ENCODE assay signal across 13 cellular contexts in the genomic region with DNA sequence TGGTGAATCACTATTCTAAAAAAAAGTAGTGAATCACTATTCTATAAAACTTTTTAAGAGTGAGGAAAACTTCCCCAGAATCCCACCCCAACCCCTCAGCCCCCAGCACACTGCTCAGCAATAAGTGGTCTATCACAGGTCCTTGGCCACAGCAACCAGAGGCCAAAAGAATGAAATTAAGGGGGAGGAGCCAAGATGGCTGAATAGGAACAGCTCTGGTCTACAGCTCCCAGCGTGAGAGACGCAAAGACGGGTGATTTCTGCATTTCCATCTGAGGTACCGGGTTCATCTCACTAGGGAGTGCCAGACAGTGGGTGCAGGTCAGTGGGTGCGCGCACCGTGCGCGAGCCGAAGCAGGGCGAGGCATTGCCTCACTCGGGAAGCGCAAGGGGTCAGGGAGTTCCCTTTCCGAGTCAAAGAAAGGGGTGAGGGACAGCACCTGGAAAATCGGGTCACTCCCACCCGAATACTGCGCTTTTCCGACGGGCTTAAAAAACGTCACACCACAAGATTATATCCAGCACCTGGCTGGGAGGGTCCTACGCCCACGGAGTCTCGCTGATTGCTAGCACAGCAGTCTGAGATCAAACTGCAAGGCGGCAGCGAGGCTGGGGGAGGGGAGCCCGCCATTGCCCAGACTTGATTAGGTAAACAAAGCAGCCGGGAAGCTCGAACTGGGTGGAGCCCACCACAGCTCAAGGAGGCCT. TPM values are rescaled to one million over a fixed set of nuclear protein-coding genes. Genes with fewer than 3 reads are reported as not detected.
DNase-seq lines count a peak whose midpoint lies in the region; ATAC-seq and TF ChIP-seq lines count a peak whose summit lies in the region.
"Not testable (repeated sequence)": the region's sequence is repeated elsewhere in the genome, so short reads cannot be mapped to it uniquely, and the experiment has no call there.
"Had no signal": no experiment of that assay in that cellular context is flagged by ENCODE, and none has a peak within 500 bp of the region (broad histone marks: within the 10 kb centered on the region; RNA-seq: fewer than 3 reads in every experiment).

No MANE protein-coding gene starts in this region.

- not testable (repeated sequence) for H3K4me1 Mint-ChIP-seq in Caco-2 (ENCODE audit: low read depth, unreplicated experiment); GM23338; endodermal cell; neural crest cell

- peak; percentile 33; the same call in 1 of the 3 replicates for ATAC-seq in GM23338

- H3K4me2 ChIP-seq in GM23338 (peak overlapping the region; percentile 69), smooth muscle cell (peak overlapping the region; percentile 77)

- CTCF ChIA-PET in Caco-2 (lab: Charles Lee) = not testable (repeated sequence)

- POLR2A ChIA-PET in Caco-2 (lab: Charles Lee) = not testable (repeated sequence)

- WGBS in endodermal cell (ENCODE audit: insufficient coverage in 1 of 2, insufficient read length in 1 of 2), 2 experiments = 58% methylated on average over 23 of the region's 28 CpGs; no CpG with 5 or more reads in 1 of the 2 experiments
- WGBS in smooth muscle cell (ENCODE audit: low lambda C conversion rate) = 39% methylated on average over 21 of the region's 28 CpGs

- BruUV-seq in Caco-2 (replicated peaks; lab: Mats Ljungman, UMichigan) = not testable (repeated sequence)

- not testable (repeated sequence) for H3K36me3 ChIP-seq in Caco-2 (ENCODE audit: control insufficient read depth, insufficient read depth, low read length); GM23338 (ENCODE audit: insufficient read depth); HUES6 (ENCODE audit: control insufficient read depth, insufficient read depth, low read length); SJCRH30; endodermal cell (ENCODE audit: control insufficient read depth, insufficient read depth, low read length); iPS-18a (ENCODE audit: control insufficient read depth, low read depth, low read length); smooth muscle cell (ENCODE audit: low read depth)

- not testable (repeated sequence) for H3K9me2 ChIP-seq in GM23338 (ENCODE audit: insufficient read depth)

- H3K4me3 ChIP-seq in Caco-2 (ENCODE audit: low read depth, low read length) = not testable (repeated sequence)
- peak overlapping the region; percentile 50 for H3K4me3 ChIP-seq in GM23338
- peak overlapping the region; percentile 57 for H3K4me3 ChIP-seq in HUES6 (ENCODE audit: low read depth, low read length)
- peak overlapping the region; percentile 39 for H3K4me3 ChIP-seq in SJCRH30
- peak overlapping the region; percentile 23 for H3K4me3 ChIP-seq in endodermal cell (ENCODE audit: low read length)
- peak overlapping the region; percentile 47 for H3K4me3 ChIP-seq in iPS-18a (ENCODE audit: low read length)
- peak overlapping the region; percentile 35 for H3K4me3 ChIP-seq in smooth muscle cell

- H3K9me3 Mint-ChIP-seq in Caco-2 (ENCODE audit: unreplicated experiment); neural crest cell: not testable (repeated sequence)
- H3K9me3 Mint-ChIP-seq in GM23338 (peaks cover 22% of the 10 kb centered on the region), endodermal cell (peaks cover 22% of the 10 kb centered on the region)

- not testable (repeated sequence) for H3K36me3 Mint-ChIP-seq in Caco-2 (ENCODE audit: insufficient read depth, unreplicated experiment); endodermal cell (ENCODE audit: low read depth); neural crest cell (ENCODE audit: low read depth)
- H3K36me3 Mint-ChIP-seq in GM23338 (ENCODE audit: low read depth) = peaks cover 14% of the 10 kb centered on the region

- H3K4me1 ChIP-seq in Caco-2; GM23338 (ENCODE audit: insufficient read depth); HUES6 (ENCODE audit: control insufficient read depth, insufficient read depth, low read length); SJCRH30; endodermal cell (ENCODE audit: control insufficient read depth, insufficient read depth, low read length); iPS-18a (ENCODE audit: control insufficient read depth, low read depth, low read length); smooth muscle cell (ENCODE audit: low read depth): not testable (repeated sequence)

- not testable (repeated sequence) for H3K27ac Mint-ChIP-seq in Caco-2 (ENCODE audit: unreplicated experiment)
- H3K27ac Mint-ChIP-seq in GM23338 = peak overlapping the region; percentile 90; the same call in 1 of the 2 replicates
- H3K27ac Mint-ChIP-seq in endodermal cell = peak overlapping the region; percentile 89
- H3K27ac Mint-ChIP-seq in neural crest cell (ENCODE audit: unreplicated experiment) = peak overlapping the region; percentile 97

- peak overlapping the region; percentile 63; the same call in 1 of the 2 replicates for H3K27ac ChIP-seq in GM23338 (ENCODE audit: low read depth)
- not testable (repeated sequence) for H3K27ac ChIP-seq in HUES6 (ENCODE audit: low read depth, low read length); SJCRH30; endodermal cell (ENCODE audit: low read depth, low read length); iPS-18a (ENCODE audit: low read length); smooth muscle cell (ENCODE audit: low read depth)

- H3K79me2 ChIP-seq in GM23338 (replicated peaks; ENCODE audit: insufficient read depth); smooth muscle cell (ENCODE audit: low read depth): not testable (repeated sequence)

- H3K4me3 Mint-ChIP-seq in Caco-2 (ENCODE audit: unreplicated experiment) (peak overlapping the region; percentile 46), GM23338 (peak overlapping the region; percentile 65), endodermal cell (peak overlapping the region; percentile 60), neural crest cell (peak overlapping the region; percentile 89)

- DNase-seq in Caco-2; SJCRH30; endodermal cell; neural crest cell (ENCODE audit: low read depth, low spot score); smooth muscle cell (lab: John Stamatoyannopoulos, UW; ENCODE audit: unreplicated experiment): not testable (repeated sequence)
- peak; percentile 47 for DNase-seq in GM23338 (ENCODE audit: low spot score)

- H3K9ac ChIP-seq in HUES6 (ENCODE audit: low read length) (peak overlapping the region; percentile 68), iPS-18a (ENCODE audit: low read length) (peak overlapping the region; percentile 50)
- H3K9ac ChIP-seq in endodermal cell (ENCODE audit: extremely low read depth, low read length, poor library complexity, severe bottlenecking); smooth muscle cell (ENCODE audit: low read depth): not testable (repeated sequence)

- intact Hi-C loops in Caco-2 (cut with micrococcal nuclease; ENCODE audit: unreplicated experiment) = not testable (repeated sequence)

- H3K27me3 ChIP-seq in Caco-2 (replicated peaks; ENCODE audit: control insufficient read depth, insufficient read depth, low read length); GM23338 (ENCODE audit: insufficient read depth); HUES6 (ENCODE audit: control insufficient read depth, insufficient read depth, low read length); SJCRH30; endodermal cell (ENCODE audit: control insufficient read depth, insufficient read depth, low read length, poor library complexity, severe bottlenecking); iPS-18a (ENCODE audit: control insufficient read depth, insufficient read depth, low read length); smooth muscle cell (ENCODE audit: low read depth): not testable (repeated sequence)

- peak overlapping the region; percentile 97 for H2AFZ ChIP-seq in GM23338
- not testable (repeated sequence) for H2AFZ ChIP-seq in smooth muscle cell (ENCODE audit: low read depth)

- not testable (repeated sequence) for H3F3A ChIP-seq in GM23338 (replicated peaks; ENCODE audit: low read depth); smooth muscle cell (ENCODE audit: low read depth)

- H3K27me3 Mint-ChIP-seq in Caco-2 (ENCODE audit: insufficient read depth, unreplicated experiment); GM23338 (ENCODE audit: insufficient read depth, low read depth, poor library complexity); endodermal cell (ENCODE audit: insufficient read depth): not testable (repeated sequence)
- H3K27me3 Mint-ChIP-seq in neural crest cell (ENCODE audit: low read depth) = peaks cover 31% of the 10 kb centered on the region

- not testable (repeated sequence) for H3K9me3 ChIP-seq in Caco-2; HUES6 (ENCODE audit: control insufficient read depth, insufficient read depth, low read depth, low read length); SJCRH30 (replicated peaks); endodermal cell (ENCODE audit: control insufficient read depth, low read length); iPS-18a (ENCODE audit: control insufficient read depth, low read depth, low read length); smooth muscle cell (replicated peaks; ENCODE audit: low read depth)

- H4K20me1 ChIP-seq in GM23338 (replicated peaks; ENCODE audit: insufficient read depth); smooth muscle cell (ENCODE audit: low read depth): not testable (repeated sequence)

- not testable (repeated sequence) for TF ChIP-seq CTCF in Caco-2 (IDR thresholded peaks at IDR 0.05; ENCODE audit: insufficient read depth in 1 of 2, low read depth in 1 of 2, low read length in 1 of 2, severe bottlenecking in 1 of 2, unreplicated experiment in 1 of 2); GM23338 (conservative IDR thresholded peaks at IDR 0.05; ENCODE audit: low read depth in 2 of 2); endodermal cell (conservative IDR thresholded peaks at IDR 0.05); neural crest cell (conservative IDR thresholded peaks at IDR 0.05); smooth muscle cell (IDR thresholded peaks at IDR 0.05; ENCODE audit: borderline replicate concordance, insufficient read depth, poor library complexity, severe bottlenecking)

RNA-seq across cellular contexts. Expression of gene DRD1, which starts 46.2 kb away (rescaled TPM):
- total RNA-seq in Caco-2 (2022) = not detected in 2 replicates
- 0.14 TPM in 1 of 2 replicates, not detected in the other for total RNA-seq in GM23338 (2014; rRNA removed; shearing (Covaris generic))
- 0.11 TPM in 1 of 2 replicates, not detected in the other for polyA plus RNA-seq in GM23338 (2016; fragmentation: Nextera tagmentation; extraction: Ambion mirVana)
- not detected in 2 replicates for total RNA-seq in SJCRH30 (2014; rRNA removed; shearing (Covaris generic))
- under 1 TPM; 0.53 to 0.59 TPM for total RNA-seq in endodermal cell
- polyA plus RNA-seq in endodermal cell (2013, experiment 1 of 2) = 0.18 TPM
- 0.17 TPM for polyA plus RNA-seq in endodermal cell (2013, experiment 2 of 2)
- total RNA-seq in neural crest cell = not detected in 2 replicates
- total RNA-seq in smooth muscle cell = 0.67 and 1.3 TPM in 2 replicates
- 0.32 and 0.93 TPM in 2 replicates for polyA plus RNA-seq in smooth muscle cell
- total RNA-seq: LHCN-M2, MCF 10A, PC-3, Right ventricle myocardium inferior had no signal
- polyA plus RNA-seq: BJ had no signal
